Comparison of ENCODE assay signal across 8 cellular contexts in the genomic region with DNA sequence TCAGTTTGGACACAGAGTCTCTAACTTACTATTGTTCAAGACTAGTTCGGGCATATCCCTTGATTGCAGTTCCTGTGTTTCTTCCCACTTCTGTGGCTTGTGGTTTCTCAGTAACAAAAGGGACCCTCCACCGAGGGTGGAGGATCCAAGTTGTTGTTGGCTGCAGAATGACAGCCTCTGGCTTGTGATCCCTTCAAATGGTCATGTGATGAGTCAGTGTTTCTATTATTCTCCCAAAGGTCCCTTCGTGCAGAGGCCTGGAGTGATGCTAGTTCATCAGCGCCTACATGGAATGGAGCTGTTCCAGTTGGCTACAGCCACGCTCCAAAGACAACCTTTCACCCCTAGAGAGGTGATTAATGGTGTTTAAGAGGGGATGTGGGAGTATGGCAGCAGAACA. TPM values are rescaled to one million over a fixed set of nuclear protein-coding genes. Genes with fewer than 3 reads are reported as not detected.
DNase-seq lines count a peak whose midpoint lies in the region; ATAC-seq and TF ChIP-seq lines count a peak whose summit lies in the region.

No MANE protein-coding gene starts in this region.

- DNase-seq in GM04503 (ENCODE audit: low read depth), result peak; percentile 92
- peak; percentile 95 for DNase-seq in RPMI7951 (ENCODE audit: low read depth)
- peak; percentile 99 for DNase-seq in fibroblast of pulmonary artery (ENCODE audit: low read depth)
- DNase-seq in pulmonary artery endothelial cell (ENCODE audit: low read depth, low spot score), result peak; percentile 84
- DNase-seq in HT-29 (ENCODE audit: low spot score), result no peak

- H3K4me3 ChIP-seq in fibroblast of pulmonary artery (replicated peaks; ENCODE audit: low read depth, low read length), result no peak overlapping the region

- no peak for TF ChIP-seq CTCF in fibroblast of pulmonary artery (IDR thresholded peaks at IDR 0.05; ENCODE audit: low read length, missing control alignments)

- ATAC-seq in GM19397 (IDR thresholded peaks at IDR 0.05; ENCODE audit: unreplicated experiment), result no peak
- ATAC-seq in GM21786 (IDR thresholded peaks at IDR 0.05; ENCODE audit: unreplicated experiment), result no peak
- no peak for ATAC-seq in HG02642 (IDR thresholded peaks at IDR 0.05; ENCODE audit: poor library complexity, unreplicated experiment)

RNA-seq across cellular contexts. Expression of a gene that starts 2.6 kb away (rescaled TPM):
- under 0.01 TPM in 1 of 2 replicates, not detected in the other for total RNA-seq in RPMI7951 (2014; rRNA removed; shearing (Covaris generic))
- 1.7 TPM in 2 replicates for total RNA-seq in pulmonary artery endothelial cell
- total RNA-seq in HT-29 (2014; rRNA removed; shearing (Covaris generic)), result not detected in 2 replicates

RNA-seq across cellular contexts. Expression of a gene that starts 35.2 kb away (rescaled TPM):
- 141 and 157 TPM in 2 replicates for total RNA-seq in RPMI7951 (2014; rRNA removed; shearing (Covaris generic))
- 383 and 419 TPM in 2 replicates for total RNA-seq in pulmonary artery endothelial cell
- total RNA-seq in HT-29 (2014; rRNA removed; shearing (Covaris generic)), result 262 and 321 TPM in 2 replicates

RNA-seq across cellular contexts. Expression of a gene that starts 35.3 kb away (rescaled TPM):
- 12.2 and 16.1 TPM in 2 replicates for total RNA-seq in RPMI7951 (2014; rRNA removed; shearing (Covaris generic))
- total RNA-seq in pulmonary artery endothelial cell, result 13.6 and 20.4 TPM in 2 replicates
- 80.4 and 94.2 TPM in 2 replicates for total RNA-seq in HT-29 (2014; rRNA removed; shearing (Covaris generic))

RNA-seq across cellular contexts. Expression of a gene that starts 56.8 kb away (rescaled TPM):
- not detected in 2 replicates for total RNA-seq in RPMI7951 (2014; rRNA removed; shearing (Covaris generic))
- not detected in 2 replicates for total RNA-seq in pulmonary artery endothelial cell
- not detected in 2 replicates for total RNA-seq in HT-29 (2014; rRNA removed; shearing (Covaris generic))
